1 cellular context compared by ENCODE assay signal in the genomic region with DNA sequence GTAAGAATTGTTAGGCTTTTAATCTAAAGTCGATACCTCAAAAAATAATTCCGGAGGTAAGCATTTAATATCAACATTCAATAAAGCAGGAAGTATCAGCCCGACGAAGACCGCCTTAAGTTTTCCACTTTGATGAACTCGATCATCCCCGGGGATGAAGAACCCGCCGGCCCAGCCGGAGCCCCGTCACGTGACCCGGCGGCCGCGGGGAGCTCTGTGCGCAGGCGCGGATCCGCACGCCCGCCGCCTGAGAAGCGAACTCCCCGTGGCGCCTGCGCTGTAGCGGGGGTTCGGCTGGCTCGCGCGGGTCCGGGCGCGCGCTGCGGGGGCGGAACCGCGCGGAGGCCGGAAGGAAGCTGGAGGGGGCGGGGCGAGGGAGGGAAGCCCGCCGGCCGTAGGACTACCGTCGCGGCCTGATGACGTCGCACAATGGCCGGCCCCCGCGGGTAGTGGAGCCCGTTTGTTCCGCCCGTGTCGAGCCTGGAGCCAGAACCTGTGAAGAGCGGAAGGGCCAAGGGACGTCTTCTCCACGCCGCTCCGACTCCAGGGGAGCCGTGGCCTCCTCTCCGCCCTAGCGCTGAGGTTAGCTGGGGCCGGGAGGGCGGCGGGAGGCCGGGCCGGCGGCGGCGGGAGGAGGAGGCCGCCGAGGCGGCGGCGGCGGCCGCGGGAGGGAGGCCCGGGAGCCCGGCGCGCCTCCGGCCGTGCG.
A peak's percentile ranks its signal among the peaks of the same experiment; 100 is the strongest.
TF ChIP-seq lines count a peak whose summit lies in the region.

A gene (plus strand): TSS at position 419 of the 706 bp plus-strand sequence. CDS start 6,721 bp downstream, outside the sequence.

TF ChIP-seq in HepG2, 621 proteins besides CTCF, POLR2A, EP300 and RAD21 (continued from another document and continues in another):
- TF ChIP-seq, protein P1, sequence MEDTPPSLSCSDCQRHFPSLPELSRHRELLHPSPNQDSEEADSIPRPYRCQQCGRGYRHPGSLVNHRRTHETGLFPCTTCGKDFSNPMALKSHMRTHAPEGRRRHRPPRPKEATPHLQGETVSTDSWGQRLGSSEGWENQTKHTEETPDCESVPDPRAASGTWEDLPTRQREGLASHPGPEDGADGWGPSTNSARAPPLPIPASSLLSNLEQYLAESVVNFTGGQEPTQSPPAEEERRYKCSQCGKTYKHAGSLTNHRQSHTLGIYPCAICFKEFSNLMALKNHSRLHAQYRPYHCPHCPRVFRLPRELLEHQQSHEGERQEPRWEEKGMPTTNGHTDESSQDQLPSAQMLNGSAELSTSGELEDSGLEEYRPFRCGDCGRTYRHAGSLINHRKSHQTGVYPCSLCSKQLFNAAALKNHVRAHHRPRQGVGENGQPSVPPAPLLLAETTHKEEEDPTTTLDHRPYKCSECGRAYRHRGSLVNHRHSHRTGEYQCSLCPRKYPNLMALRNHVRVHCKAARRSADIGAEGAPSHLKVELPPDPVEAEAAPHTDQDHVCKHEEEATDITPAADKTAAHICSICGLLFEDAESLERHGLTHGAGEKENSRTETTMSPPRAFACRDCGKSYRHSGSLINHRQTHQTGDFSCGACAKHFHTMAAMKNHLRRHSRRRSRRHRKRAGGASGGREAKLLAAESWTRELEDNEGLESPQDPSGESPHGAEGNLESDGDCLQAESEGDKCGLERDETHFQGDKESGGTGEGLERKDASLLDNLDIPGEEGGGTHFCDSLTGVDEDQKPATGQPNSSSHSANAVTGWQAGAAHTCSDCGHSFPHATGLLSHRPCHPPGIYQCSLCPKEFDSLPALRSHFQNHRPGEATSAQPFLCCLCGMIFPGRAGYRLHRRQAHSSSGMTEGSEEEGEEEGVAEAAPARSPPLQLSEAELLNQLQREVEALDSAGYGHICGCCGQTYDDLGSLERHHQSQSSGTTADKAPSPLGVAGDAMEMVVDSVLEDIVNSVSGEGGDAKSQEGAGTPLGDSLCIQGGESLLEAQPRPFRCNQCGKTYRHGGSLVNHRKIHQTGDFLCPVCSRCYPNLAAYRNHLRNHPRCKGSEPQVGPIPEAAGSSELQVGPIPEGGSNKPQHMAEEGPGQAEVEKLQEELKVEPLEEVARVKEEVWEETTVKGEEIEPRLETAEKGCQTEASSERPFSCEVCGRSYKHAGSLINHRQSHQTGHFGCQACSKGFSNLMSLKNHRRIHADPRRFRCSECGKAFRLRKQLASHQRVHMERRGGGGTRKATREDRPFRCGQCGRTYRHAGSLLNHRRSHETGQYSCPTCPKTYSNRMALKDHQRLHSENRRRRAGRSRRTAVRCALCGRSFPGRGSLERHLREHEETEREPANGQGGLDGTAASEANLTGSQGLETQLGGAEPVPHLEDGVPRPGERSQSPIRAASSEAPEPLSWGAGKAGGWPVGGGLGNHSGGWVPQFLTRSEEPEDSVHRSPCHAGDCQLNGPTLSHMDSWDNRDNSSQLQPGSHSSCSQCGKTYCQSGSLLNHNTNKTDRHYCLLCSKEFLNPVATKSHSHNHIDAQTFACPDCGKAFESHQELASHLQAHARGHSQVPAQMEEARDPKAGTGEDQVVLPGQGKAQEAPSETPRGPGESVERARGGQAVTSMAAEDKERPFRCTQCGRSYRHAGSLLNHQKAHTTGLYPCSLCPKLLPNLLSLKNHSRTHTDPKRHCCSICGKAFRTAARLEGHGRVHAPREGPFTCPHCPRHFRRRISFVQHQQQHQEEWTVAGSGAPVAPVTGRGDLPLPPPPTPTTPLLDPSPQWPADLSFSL (CRISPR knock-in tag; IDR thresholded peaks at IDR 0.05) = no peak
- TF ChIP-seq ZNF792 (CRISPR knock-in tag; IDR thresholded peaks at IDR 0.05) (no peak), ZNF550 (CRISPR knock-in tag; IDR thresholded peaks at IDR 0.05; ENCODE audit: borderline replicate concordance) (no peak), CREM (IDR thresholded peaks at IDR 0.05) (peak; percentile 95), CREM (CRISPR knock-in tag; IDR thresholded peaks at IDR 0.05) (peak; percentile 90), HES4 (CRISPR knock-in tag; IDR thresholded peaks at IDR 0.05; ENCODE audit: borderline replicate concordance) (no peak), FOSL2 (CRISPR knock-in tag; IDR thresholded peaks at IDR 0.05) (0 out of 2 replicates have a peak, but pooled peaks have one; percentile 23), ZNF776 (CRISPR knock-in tag; IDR thresholded peaks at IDR 0.05) (peak; percentile 54), ATF7 (IDR thresholded peaks at IDR 0.05) (no peak), ATF7 (CRISPR knock-in tag; IDR thresholded peaks at IDR 0.05) (no peak), SP5 (CRISPR knock-in tag; IDR thresholded peaks at IDR 0.05; ENCODE audit: borderline replicate concordance, low read depth) (peak; percentile 82), GTF2F1 (IDR thresholded peaks at IDR 0.05; ENCODE audit: low read length) (peak; percentile 87), RBM22 (optimal IDR thresholded peaks at IDR 0.05; ENCODE audit: low read length) (no peak), HOXA5 (CRISPR knock-in tag; IDR thresholded peaks at IDR 0.05) (peak; percentile 78), ZNF20 (CRISPR knock-in tag; IDR thresholded peaks at IDR 0.05) (peak; percentile 73; the same call in 1 of the 2 replicates), ZFP37 (CRISPR knock-in tag; IDR thresholded peaks at IDR 0.05; ENCODE audit: borderline replicate concordance) (0 out of 2 replicates have a peak, but pooled peaks have one; percentile 22), WIZ (CRISPR knock-in tag; IDR thresholded peaks at IDR 0.05) (no peak), ZNF205 (CRISPR knock-in tag; IDR thresholded peaks at IDR 0.05) (peak; percentile 20; the same call in 1 of the 2 replicates), CHD2 (IDR thresholded peaks at IDR 0.05; ENCODE audit: low read depth, low read length) (0 out of 2 replicates have a peak, but pooled peaks have one; percentile 54), SMYD3 (CRISPR knock-in tag; IDR thresholded peaks at IDR 0.05) (no peak), KLF13 (CRISPR knock-in tag; IDR thresholded peaks at IDR 0.05) (no peak), GLI4 (CRISPR knock-in tag; IDR thresholded peaks at IDR 0.05; ENCODE audit: borderline replicate concordance) (no peak), ZNF546 (CRISPR knock-in tag; conservative IDR thresholded peaks at IDR 0.05) (no peak), KLF9 (CRISPR knock-in tag; IDR thresholded peaks at IDR 0.05; ENCODE audit: low read depth) (no peak), JUN (CRISPR knock-in tag; IDR thresholded peaks at IDR 0.05) (no peak), ERF (CRISPR knock-in tag; IDR thresholded peaks at IDR 0.05) (peak; percentile 67), SIX1 (CRISPR knock-in tag; IDR thresholded peaks at IDR 0.05; ENCODE audit: borderline replicate concordance) (no peak), RFXAP (CRISPR knock-in tag; IDR thresholded peaks at IDR 0.05; ENCODE audit: borderline replicate concordance) (peak; percentile 83; the same call in 1 of the 2 replicates), ZEB1 (IDR thresholded peaks at IDR 0.05; ENCODE audit: insufficient replicate concordance, low read depth) (no peak), NPAS2 (CRISPR knock-in tag; IDR thresholded peaks at IDR 0.05; ENCODE audit: borderline replicate concordance) (no peak)
- TF ChIP-seq, protein P2, sequence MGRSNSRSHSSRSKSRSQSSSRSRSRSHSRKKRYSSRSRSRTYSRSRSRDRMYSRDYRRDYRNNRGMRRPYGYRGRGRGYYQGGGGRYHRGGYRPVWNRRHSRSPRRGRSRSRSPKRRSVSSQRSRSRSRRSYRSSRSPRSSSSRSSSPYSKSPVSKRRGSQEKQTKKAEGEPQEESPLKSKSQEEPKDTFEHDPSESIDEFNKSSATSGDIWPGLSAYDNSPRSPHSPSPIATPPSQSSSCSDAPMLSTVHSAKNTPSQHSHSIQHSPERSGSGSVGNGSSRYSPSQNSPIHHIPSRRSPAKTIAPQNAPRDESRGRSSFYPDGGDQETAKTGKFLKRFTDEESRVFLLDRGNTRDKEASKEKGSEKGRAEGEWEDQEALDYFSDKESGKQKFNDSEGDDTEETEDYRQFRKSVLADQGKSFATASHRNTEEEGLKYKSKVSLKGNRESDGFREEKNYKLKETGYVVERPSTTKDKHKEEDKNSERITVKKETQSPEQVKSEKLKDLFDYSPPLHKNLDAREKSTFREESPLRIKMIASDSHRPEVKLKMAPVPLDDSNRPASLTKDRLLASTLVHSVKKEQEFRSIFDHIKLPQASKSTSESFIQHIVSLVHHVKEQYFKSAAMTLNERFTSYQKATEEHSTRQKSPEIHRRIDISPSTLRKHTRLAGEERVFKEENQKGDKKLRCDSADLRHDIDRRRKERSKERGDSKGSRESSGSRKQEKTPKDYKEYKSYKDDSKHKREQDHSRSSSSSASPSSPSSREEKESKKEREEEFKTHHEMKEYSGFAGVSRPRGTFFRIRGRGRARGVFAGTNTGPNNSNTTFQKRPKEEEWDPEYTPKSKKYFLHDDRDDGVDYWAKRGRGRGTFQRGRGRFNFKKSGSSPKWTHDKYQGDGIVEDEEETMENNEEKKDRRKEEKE (IDR thresholded peaks at IDR 0.05) = no peak
- TF ChIP-seq, protein P3, sequence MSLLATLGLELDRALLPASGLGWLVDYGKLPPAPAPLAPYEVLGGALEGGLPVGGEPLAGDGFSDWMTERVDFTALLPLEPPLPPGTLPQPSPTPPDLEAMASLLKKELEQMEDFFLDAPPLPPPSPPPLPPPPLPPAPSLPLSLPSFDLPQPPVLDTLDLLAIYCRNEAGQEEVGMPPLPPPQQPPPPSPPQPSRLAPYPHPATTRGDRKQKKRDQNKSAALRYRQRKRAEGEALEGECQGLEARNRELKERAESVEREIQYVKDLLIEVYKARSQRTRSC (CRISPR knock-in tag; IDR thresholded peaks at IDR 0.05; ENCODE audit: low read depth) = 0 out of 2 replicates have a peak, but pooled peaks have one; percentile 24
- TF ChIP-seq, protein P4, sequence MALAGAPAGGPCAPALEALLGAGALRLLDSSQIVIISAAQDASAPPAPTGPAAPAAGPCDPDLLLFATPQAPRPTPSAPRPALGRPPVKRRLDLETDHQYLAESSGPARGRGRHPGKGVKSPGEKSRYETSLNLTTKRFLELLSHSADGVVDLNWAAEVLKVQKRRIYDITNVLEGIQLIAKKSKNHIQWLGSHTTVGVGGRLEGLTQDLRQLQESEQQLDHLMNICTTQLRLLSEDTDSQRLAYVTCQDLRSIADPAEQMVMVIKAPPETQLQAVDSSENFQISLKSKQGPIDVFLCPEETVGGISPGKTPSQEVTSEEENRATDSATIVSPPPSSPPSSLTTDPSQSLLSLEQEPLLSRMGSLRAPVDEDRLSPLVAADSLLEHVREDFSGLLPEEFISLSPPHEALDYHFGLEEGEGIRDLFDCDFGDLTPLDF (CRISPR knock-in tag; IDR thresholded peaks at IDR 0.05) = peak; percentile 92; the same call in 1 of the 2 replicates
- TF ChIP-seq, protein P5, sequence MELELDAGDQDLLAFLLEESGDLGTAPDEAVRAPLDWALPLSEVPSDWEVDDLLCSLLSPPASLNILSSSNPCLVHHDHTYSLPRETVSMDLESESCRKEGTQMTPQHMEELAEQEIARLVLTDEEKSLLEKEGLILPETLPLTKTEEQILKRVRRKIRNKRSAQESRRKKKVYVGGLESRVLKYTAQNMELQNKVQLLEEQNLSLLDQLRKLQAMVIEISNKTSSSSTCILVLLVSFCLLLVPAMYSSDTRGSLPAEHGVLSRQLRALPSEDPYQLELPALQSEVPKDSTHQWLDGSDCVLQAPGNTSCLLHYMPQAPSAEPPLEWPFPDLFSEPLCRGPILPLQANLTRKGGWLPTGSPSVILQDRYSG (CRISPR knock-in tag; IDR thresholded peaks at IDR 0.05) = peak; percentile 68; the same call in 1 of the 2 replicates
- TF ChIP-seq, protein P6, sequence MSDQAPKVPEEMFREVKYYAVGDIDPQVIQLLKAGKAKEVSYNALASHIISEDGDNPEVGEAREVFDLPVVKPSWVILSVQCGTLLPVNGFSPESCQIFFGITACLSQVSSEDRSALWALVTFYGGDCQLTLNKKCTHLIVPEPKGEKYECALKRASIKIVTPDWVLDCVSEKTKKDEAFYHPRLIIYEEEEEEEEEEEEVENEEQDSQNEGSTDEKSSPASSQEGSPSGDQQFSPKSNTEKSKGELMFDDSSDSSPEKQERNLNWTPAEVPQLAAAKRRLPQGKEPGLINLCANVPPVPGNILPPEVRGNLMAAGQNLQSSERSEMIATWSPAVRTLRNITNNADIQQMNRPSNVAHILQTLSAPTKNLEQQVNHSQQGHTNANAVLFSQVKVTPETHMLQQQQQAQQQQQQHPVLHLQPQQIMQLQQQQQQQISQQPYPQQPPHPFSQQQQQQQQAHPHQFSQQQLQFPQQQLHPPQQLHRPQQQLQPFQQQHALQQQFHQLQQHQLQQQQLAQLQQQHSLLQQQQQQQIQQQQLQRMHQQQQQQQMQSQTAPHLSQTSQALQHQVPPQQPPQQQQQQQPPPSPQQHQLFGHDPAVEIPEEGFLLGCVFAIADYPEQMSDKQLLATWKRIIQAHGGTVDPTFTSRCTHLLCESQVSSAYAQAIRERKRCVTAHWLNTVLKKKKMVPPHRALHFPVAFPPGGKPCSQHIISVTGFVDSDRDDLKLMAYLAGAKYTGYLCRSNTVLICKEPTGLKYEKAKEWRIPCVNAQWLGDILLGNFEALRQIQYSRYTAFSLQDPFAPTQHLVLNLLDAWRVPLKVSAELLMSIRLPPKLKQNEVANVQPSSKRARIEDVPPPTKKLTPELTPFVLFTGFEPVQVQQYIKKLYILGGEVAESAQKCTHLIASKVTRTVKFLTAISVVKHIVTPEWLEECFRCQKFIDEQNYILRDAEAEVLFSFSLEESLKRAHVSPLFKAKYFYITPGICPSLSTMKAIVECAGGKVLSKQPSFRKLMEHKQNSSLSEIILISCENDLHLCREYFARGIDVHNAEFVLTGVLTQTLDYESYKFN (CRISPR knock-in tag; conservative IDR thresholded peaks at IDR 0.05) = no peak
- TF ChIP-seq, protein P7, sequence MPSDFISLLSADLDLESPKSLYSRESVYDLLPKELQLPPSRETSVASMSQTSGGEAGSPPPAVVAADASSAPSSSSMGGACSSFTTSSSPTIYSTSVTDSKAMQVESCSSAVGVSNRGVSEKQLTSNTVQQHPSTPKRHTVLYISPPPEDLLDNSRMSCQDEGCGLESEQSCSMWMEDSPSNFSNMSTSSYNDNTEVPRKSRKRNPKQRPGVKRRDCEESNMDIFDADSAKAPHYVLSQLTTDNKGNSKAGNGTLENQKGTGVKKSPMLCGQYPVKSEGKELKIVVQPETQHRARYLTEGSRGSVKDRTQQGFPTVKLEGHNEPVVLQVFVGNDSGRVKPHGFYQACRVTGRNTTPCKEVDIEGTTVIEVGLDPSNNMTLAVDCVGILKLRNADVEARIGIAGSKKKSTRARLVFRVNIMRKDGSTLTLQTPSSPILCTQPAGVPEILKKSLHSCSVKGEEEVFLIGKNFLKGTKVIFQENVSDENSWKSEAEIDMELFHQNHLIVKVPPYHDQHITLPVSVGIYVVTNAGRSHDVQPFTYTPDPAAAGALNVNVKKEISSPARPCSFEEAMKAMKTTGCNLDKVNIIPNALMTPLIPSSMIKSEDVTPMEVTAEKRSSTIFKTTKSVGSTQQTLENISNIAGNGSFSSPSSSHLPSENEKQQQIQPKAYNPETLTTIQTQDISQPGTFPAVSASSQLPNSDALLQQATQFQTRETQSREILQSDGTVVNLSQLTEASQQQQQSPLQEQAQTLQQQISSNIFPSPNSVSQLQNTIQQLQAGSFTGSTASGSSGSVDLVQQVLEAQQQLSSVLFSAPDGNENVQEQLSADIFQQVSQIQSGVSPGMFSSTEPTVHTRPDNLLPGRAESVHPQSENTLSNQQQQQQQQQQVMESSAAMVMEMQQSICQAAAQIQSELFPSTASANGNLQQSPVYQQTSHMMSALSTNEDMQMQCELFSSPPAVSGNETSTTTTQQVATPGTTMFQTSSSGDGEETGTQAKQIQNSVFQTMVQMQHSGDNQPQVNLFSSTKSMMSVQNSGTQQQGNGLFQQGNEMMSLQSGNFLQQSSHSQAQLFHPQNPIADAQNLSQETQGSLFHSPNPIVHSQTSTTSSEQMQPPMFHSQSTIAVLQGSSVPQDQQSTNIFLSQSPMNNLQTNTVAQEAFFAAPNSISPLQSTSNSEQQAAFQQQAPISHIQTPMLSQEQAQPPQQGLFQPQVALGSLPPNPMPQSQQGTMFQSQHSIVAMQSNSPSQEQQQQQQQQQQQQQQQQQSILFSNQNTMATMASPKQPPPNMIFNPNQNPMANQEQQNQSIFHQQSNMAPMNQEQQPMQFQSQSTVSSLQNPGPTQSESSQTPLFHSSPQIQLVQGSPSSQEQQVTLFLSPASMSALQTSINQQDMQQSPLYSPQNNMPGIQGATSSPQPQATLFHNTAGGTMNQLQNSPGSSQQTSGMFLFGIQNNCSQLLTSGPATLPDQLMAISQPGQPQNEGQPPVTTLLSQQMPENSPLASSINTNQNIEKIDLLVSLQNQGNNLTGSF (CRISPR knock-in tag; IDR thresholded peaks at IDR 0.05) = peak; percentile 46; the same call in 1 of the 2 replicates
